In genomic region chr11:61955031-61955415, GRCh38 we compare ENCODE assay signal across 8 cellular contexts. TPM values are rescaled to one million over a fixed set of nuclear protein-coding genes. Genes with fewer than 3 reads are reported as not detected.
A peak's percentile ranks its signal among the peaks of the same experiment; 100 is the strongest.
DNase-seq lines count a peak whose midpoint lies in the region; ATAC-seq and TF ChIP-seq lines count a peak whose summit lies in the region.

No MANE protein-coding gene starts in this region.

- no peaks in the 10 kb centered on the region for H4K20me1 ChIP-seq in PC-3 (ENCODE audit: low read length)

- DNase-seq in CD8-positive, alpha-beta memory T cell = no peak
- DNase-seq in PC-3 = no peak
- DNase-seq in epithelial cell of proximal tubule (ENCODE audit: low read depth) = no peak
- DNase-seq in mesenteric fat pad (ENCODE audit: low spot score) = peak; percentile 86
- DNase-seq in type B pancreatic cell (ENCODE audit: extremely low spot score, unreplicated experiment) = peak; percentile 68

- H3K4me1 Mint-ChIP-seq in CD8-positive, alpha-beta memory T cell = peaks cover 1 to 15% (median 8%) of the 10 kb centered on the region in 3 donors
- H3K4me1 Mint-ChIP-seq in type B pancreatic cell (ENCODE audit: unreplicated experiment) = no peaks in the 10 kb centered on the region

- CTCF ChIA-PET in CD8-positive, alpha-beta memory T cell (lab: Charles Lee) = no interaction called here
- CTCF ChIA-PET in PC-3 (lab: Charles Lee) = interaction anchor here (0.6 kb wide), 1 partner anchor 84 kb away, joined by 3 read pairs; no protein-coding TSS in a partner anchor

- no peak for TF ChIP-seq CTCF in PC-3 (conservative IDR thresholded peaks at IDR 0.05; ENCODE audit: low read depth, low read length)
- TF ChIP-seq CTCF in epithelial cell of proximal tubule (conservative IDR thresholded peaks at IDR 0.05; ENCODE audit: low read depth, low read length) = peak; percentile 26
- no peak for TF ChIP-seq CTCF in type B pancreatic cell (conservative IDR thresholded peaks at IDR 0.05)

- no peaks in the 10 kb centered on the region for H3K36me3 ChIP-seq in CD8-positive, alpha-beta memory T cell (ENCODE audit: insufficient read depth, low read length)
- no peaks in the 10 kb centered on the region for H3K36me3 ChIP-seq in PC-3 (ENCODE audit: low read depth, low read length)

- no peaks in the 10 kb centered on the region for H3K79me2 ChIP-seq in PC-3 (ENCODE audit: low read length)

- no peak overlapping the region for H3K4me3 ChIP-seq in CD8-positive, alpha-beta memory T cell (ENCODE audit: low read length)
- H3K4me3 ChIP-seq in PC-3 (ENCODE audit: low read length) = no peak overlapping the region
- peak overlapping the region; percentile 49 for H3K4me3 ChIP-seq in epithelial cell of proximal tubule (ENCODE audit: low read depth, low read length)

- intact Hi-C loops in PC-3 (cut with micrococcal nuclease) = no loop called here

- H3K36me3 Mint-ChIP-seq in CD8-positive, alpha-beta memory T cell = no peaks in the 10 kb centered on the region
- H3K36me3 Mint-ChIP-seq in type B pancreatic cell = no peaks in the 10 kb centered on the region

- H3K9me2 ChIP-seq in PC-3 (replicated peaks; ENCODE audit: low read length) = no peaks in the 10 kb centered on the region

- no peak overlapping the region for H3K4me2 ChIP-seq in PC-3 (ENCODE audit: low read length)

- BruUV-seq in PC-3 (replicated peaks; lab: Mats Ljungman, UMichigan) = no TSS peak

- H3K4me1 ChIP-seq in CD8-positive, alpha-beta memory T cell (ENCODE audit: insufficient read depth, low read length) = no peaks in the 10 kb centered on the region
- H3K4me1 ChIP-seq in PC-3 (ENCODE audit: insufficient read depth, low read length) = peaks cover 8% of the 10 kb centered on the region

- peaks cover 18 to 24% of the 10 kb centered on the region in 2 donors for H3K27me3 Mint-ChIP-seq in CD8-positive, alpha-beta memory T cell
- H3K27me3 Mint-ChIP-seq in type B pancreatic cell = peaks cover 24% of the 10 kb centered on the region

- no peak overlapping the region for H3K9ac ChIP-seq in PC-3 (ENCODE audit: low read length)

- H3K27me3 ChIP-seq in CD8-positive, alpha-beta memory T cell (ENCODE audit: insufficient read depth, low read length, poor library complexity, severe bottlenecking) = no peaks in the 10 kb centered on the region
- no peaks in the 10 kb centered on the region for H3K27me3 ChIP-seq in PC-3 (ENCODE audit: low read length)

- H3F3A ChIP-seq in PC-3 (ENCODE audit: low read length, unreplicated experiment) = no peaks in the 10 kb centered on the region

- H3K4me3 Mint-ChIP-seq in CD8-positive, alpha-beta memory T cell = peak overlapping the region in 4 of 7 donors; percentile 12 to 56 (median 40)
- H3K4me3 Mint-ChIP-seq in type B pancreatic cell = peak overlapping the region; percentile 47

- peak; percentile 28; the same call in 1 of the 2 replicates for ATAC-seq in PC-3
- ATAC-seq in HG02588 (IDR thresholded peaks at IDR 0.05; ENCODE audit: unreplicated experiment) = no peak
- no peak for ATAC-seq in GM21529 (IDR thresholded peaks at IDR 0.05; ENCODE audit: unreplicated experiment)
- no peak for ATAC-seq in HG03342 (IDR thresholded peaks at IDR 0.05; ENCODE audit: unreplicated experiment)

- H3K9me3 ChIP-seq in CD8-positive, alpha-beta memory T cell (ENCODE audit: low read length) = no peaks in the 10 kb centered on the region
- H3K9me3 ChIP-seq in PC-3 (ENCODE audit: low read length) = no peaks in the 10 kb centered on the region

- POLR2A ChIA-PET in CD8-positive, alpha-beta memory T cell (lab: Charles Lee) = interaction anchor here (0.7 kb wide), 1 partner anchor 13 kb away, joined by 3 read pairs; no protein-coding TSS in a partner anchor
- POLR2A ChIA-PET in PC-3 (lab: Charles Lee; ENCODE audit: unreplicated experiment) = no interaction called here

- no peaks in the 10 kb centered on the region for H3K9me3 Mint-ChIP-seq in CD8-positive, alpha-beta memory T cell
- H3K9me3 Mint-ChIP-seq in type B pancreatic cell = no peaks in the 10 kb centered on the region

- H2AFZ ChIP-seq in PC-3 (ENCODE audit: low read length) = 0 out of 2 replicates have a peak overlapping the region, but pooled peaks have one; percentile 14

- H3K27ac Mint-ChIP-seq in CD8-positive, alpha-beta memory T cell = peak overlapping the region in 1 of 8 donors; percentile 70
- H3K27ac Mint-ChIP-seq in type B pancreatic cell = no peak overlapping the region

- no peak overlapping the region for H3K27ac ChIP-seq in CD8-positive, alpha-beta memory T cell (ENCODE audit: low read depth, low read length)
- H3K27ac ChIP-seq in PC-3 (ENCODE audit: low read length) = no peak overlapping the region

RNA-seq across cellular contexts. Expression of gene BEST1, which starts 4.9 kb away (rescaled TPM):
- total RNA-seq in CD8-positive, alpha-beta memory T cell = under 1 TPM in 1 of 2 experiments, not detected in 1; 0.09 TPM
- 1.5 TPM for polyA plus RNA-seq in CD8-positive, alpha-beta memory T cell
- total RNA-seq in PC-3 (2014; rRNA removed) (0.22 TPM in 1 of 2 replicates, not detected in the other), epithelial cell of proximal tubule (0.12 TPM in 1 of 2 replicates, not detected in the other), mesenteric fat pad (13.2 TPM), type B pancreatic cell (ENCODE audit: low replicate concordance) (0.14 and 0.31 TPM in 2 replicates)

RNA-seq across cellular contexts. Expression of gene FTH1, which starts 12.4 kb away (rescaled TPM):
- total RNA-seq in CD8-positive, alpha-beta memory T cell = 100 to 1,000 TPM; 490 to 506 TPM
- 2,741 TPM for polyA plus RNA-seq in CD8-positive, alpha-beta memory T cell
- 1,927 and 1,937 TPM in 2 replicates for total RNA-seq in PC-3 (2014; rRNA removed)
- total RNA-seq in epithelial cell of proximal tubule = 518 and 789 TPM in 2 replicates
- 7,690 TPM for total RNA-seq in mesenteric fat pad
- 1,346 and 2,108 TPM in 2 replicates for total RNA-seq in type B pancreatic cell (ENCODE audit: low replicate concordance)

RNA-seq across cellular contexts. Expression of gene RAB3IL1, which starts 37.7 kb away (rescaled TPM):
- total RNA-seq in CD8-positive, alpha-beta memory T cell = under 1 TPM; 0.28 to 0.53 TPM
- not detected for polyA plus RNA-seq in CD8-positive, alpha-beta memory T cell
- total RNA-seq in PC-3 (2014; rRNA removed) (6.6 and 7.9 TPM in 2 replicates), epithelial cell of proximal tubule (0.12 and 0.22 TPM in 2 replicates), mesenteric fat pad (36.5 TPM), type B pancreatic cell (ENCODE audit: low replicate concordance) (2.1 and 16.6 TPM in 2 replicates)

Comparison
In these comparisons a context has a peak if more than half of its experiments do, and no peak if none do; other contexts are left out.
1. DNase-seq: peak in mesenteric fat pad (single experiment) and type B pancreatic cell (single experiment); none in CD8-positive, alpha-beta memory T cell (0 of 5), PC-3 (single experiment) and epithelial cell of proximal tubule (single experiment).
2. RNA of gene BEST1, which starts 4.9 kb away (total RNA-seq): 13.2 TPM in mesenteric fat pad (single experiment); 0.14 to 0.31 TPM in type B pancreatic cell, 0.22 TPM in PC-3, 0.12 TPM in epithelial cell of proximal tubule and 0.09 TPM in CD8-positive, alpha-beta memory T cell; every median in the first group is over 10 times any median in the second.